ENCODE assay signal across 1 cellular context in the genomic region with DNA sequence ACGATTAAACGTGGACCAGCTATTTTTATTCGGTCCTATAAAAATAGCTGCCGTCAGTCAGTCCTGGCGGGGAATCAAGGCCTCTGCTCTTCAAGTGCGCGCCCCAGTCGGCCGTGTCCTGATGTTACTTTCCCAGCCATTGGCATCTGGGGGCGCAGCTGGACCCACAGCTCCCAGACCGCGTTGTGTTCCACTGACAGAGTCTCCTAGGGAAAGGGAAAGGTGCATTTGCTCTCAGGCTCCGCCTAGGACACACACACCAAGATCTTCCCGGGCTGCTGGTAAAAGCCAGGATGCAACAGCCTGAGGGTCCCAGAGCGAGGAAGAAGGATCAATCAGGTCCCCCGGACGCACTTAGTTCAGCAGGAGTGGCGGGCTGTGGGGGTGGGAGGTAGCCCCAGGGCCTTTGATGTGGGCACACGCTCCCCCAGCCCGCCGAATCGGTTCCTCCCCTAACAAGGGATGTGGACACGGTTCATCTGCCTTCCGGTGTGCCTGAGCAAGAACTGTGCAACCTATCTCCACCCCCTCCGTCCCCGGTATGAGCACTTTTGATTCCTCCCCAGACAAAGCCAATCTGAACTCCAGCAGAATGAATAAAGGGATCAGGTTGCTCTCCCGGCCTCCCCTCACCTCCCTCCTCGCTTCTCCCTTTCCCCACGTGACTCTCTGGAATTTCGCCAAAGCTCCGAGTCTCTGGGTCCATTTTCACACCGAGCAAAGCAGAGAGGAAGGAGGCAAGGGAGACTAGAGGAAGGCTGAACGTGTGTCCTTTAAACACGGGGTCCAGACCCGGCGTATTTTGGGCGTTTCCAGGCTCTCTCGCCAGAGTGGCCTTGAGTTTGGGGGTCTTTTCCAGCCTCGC.
TF ChIP-seq lines count a peak whose summit lies in the region.

No MANE protein-coding gene starts in this region.

TF ChIP-seq in HepG2, 621 proteins besides CTCF, POLR2A, EP300 and RAD21 (continued from another document and continues in another):
- TF ChIP-seq, protein P1, sequence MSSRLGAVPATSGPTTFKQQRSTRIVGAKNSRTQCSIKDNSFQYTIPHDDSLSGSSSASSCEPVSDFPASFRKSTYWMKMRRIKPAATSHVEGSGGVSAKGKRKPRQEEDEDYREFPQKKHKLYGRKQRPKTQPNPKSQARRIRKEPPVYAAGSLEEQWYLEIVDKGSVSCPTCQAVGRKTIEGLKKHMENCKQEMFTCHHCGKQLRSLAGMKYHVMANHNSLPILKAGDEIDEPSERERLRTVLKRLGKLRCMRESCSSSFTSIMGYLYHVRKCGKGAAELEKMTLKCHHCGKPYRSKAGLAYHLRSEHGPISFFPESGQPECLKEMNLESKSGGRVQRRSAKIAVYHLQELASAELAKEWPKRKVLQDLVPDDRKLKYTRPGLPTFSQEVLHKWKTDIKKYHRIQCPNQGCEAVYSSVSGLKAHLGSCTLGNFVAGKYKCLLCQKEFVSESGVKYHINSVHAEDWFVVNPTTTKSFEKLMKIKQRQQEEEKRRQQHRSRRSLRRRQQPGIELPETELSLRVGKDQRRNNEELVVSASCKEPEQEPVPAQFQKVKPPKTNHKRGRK (CRISPR knock-in tag; IDR thresholded peaks at IDR 0.05) = no peak
- TF ChIP-seq ZKSCAN1 (IDR thresholded peaks at IDR 0.05; ENCODE audit: low read length) (no peak), MBD4 (IDR thresholded peaks at IDR 0.05; ENCODE audit: borderline replicate concordance, low read length) (no peak), ZNF772 (CRISPR knock-in tag; IDR thresholded peaks at IDR 0.05) (peak; percentile 34; the same call in 1 of the 2 replicates), MAF1 (CRISPR knock-in tag; IDR thresholded peaks at IDR 0.05; ENCODE audit: borderline replicate concordance) (no peak; the same call in 1 of the 2 replicates), POLR2AphosphoS5 (IDR thresholded peaks at IDR 0.05; ENCODE audit: low read depth, low read length) (peak; percentile 37; the same call in 1 of the 2 replicates), ZNF747 (CRISPR knock-in tag; IDR thresholded peaks at IDR 0.05; ENCODE audit: borderline replicate concordance) (no peak), THAP9 (CRISPR knock-in tag; IDR thresholded peaks at IDR 0.05; ENCODE audit: borderline replicate concordance) (0 out of 2 replicates have a peak, but pooled peaks have one; percentile 59), REPIN1 (CRISPR knock-in tag; IDR thresholded peaks at IDR 0.05; ENCODE audit: borderline replicate concordance, low read depth) (peak; percentile 73; the same call in 1 of the 2 replicates), NFATC3 (CRISPR knock-in tag; IDR thresholded peaks at IDR 0.05) (no peak), SP5 (CRISPR knock-in tag; IDR thresholded peaks at IDR 0.05; ENCODE audit: borderline replicate concordance, low read depth) (no peak), ZFX (CRISPR knock-in tag; IDR thresholded peaks at IDR 0.05; ENCODE audit: low read depth) (peak; percentile 63), NONO (IDR thresholded peaks at IDR 0.05) (no peak), NONO (CRISPR knock-in tag; conservative IDR thresholded peaks at IDR 0.05) (no peak; the same call in 1 of the 2 replicates), IRF2 (CRISPR knock-in tag; IDR thresholded peaks at IDR 0.05) (peak; percentile 43), TRAFD1 (CRISPR knock-in tag; IDR thresholded peaks at IDR 0.05; ENCODE audit: borderline replicate concordance) (no peak), ZNF615 (CRISPR knock-in tag; IDR thresholded peaks at IDR 0.05; ENCODE audit: borderline replicate concordance) (no peak), ZGPAT (CRISPR knock-in tag; IDR thresholded peaks at IDR 0.05) (peak; percentile 18; the same call in 1 of the 2 replicates), GABPB1 (CRISPR knock-in tag; IDR thresholded peaks at IDR 0.05) (peak; percentile 80), ZNF335 (CRISPR knock-in tag; IDR thresholded peaks at IDR 0.05) (peak; percentile 65; the same call in 1 of the 2 replicates), ZNF264 (CRISPR knock-in tag; IDR thresholded peaks at IDR 0.05) (peak; percentile 67), ZNF547 (CRISPR knock-in tag; IDR thresholded peaks at IDR 0.05) (no peak), MIXL1 (CRISPR knock-in tag; IDR thresholded peaks at IDR 0.05) (no peak; the same call in 1 of the 2 replicates), SMC3 (IDR thresholded peaks at IDR 0.05; ENCODE audit: low read length) (no peak; the same call in 1 of the 2 replicates), ZNF282 (IDR thresholded peaks at IDR 0.05; ENCODE audit: partially characterized antibody) (no peak), BRD4 (CRISPR knock-in tag; IDR thresholded peaks at IDR 0.05) (peak; percentile 39), PRDM10 (CRISPR knock-in tag; IDR thresholded peaks at IDR 0.05; ENCODE audit: low read depth) (peak; percentile 63; the same call in 1 of the 2 replicates), TCF12 (IDR thresholded peaks at IDR 0.05) (no peak), TCF12 (CRISPR knock-in tag; IDR thresholded peaks at IDR 0.05) (no peak), DNMT3B (CRISPR knock-in tag; conservative IDR thresholded peaks at IDR 0.05) (0 out of 2 replicates have a peak, but pooled peaks have one; percentile 47), SIX4 (CRISPR knock-in tag; IDR thresholded peaks at IDR 0.05) (peak; percentile 20; the same call in 1 of the 2 replicates), CHD2 (IDR thresholded peaks at IDR 0.05; ENCODE audit: low read depth, low read length) (no peak), ZBTB38 (CRISPR knock-in tag; IDR thresholded peaks at IDR 0.05) (0 out of 2 replicates have a peak, but pooled peaks have one; percentile 9), SIN3B (IDR thresholded peaks at IDR 0.05; ENCODE audit: low read length) (no peak), PAWR (CRISPR knock-in tag; IDR thresholded peaks at IDR 0.05; ENCODE audit: borderline replicate concordance) (no peak), HDAC6 (IDR thresholded peaks at IDR 0.05; ENCODE audit: low read depth, low read length) (no peak), TP53 (CRISPR knock-in tag; conservative IDR thresholded peaks at IDR 0.05) (0 out of 2 replicates have a peak, but pooled peaks have one; percentile 50), MTF1 (CRISPR knock-in tag; IDR thresholded peaks at IDR 0.05) (no peak), SRSF4 (IDR thresholded peaks at IDR 0.05; ENCODE audit: low read depth, low read length, poor library complexity, severe bottlenecking) (no peak), ZNF788 (CRISPR knock-in tag; IDR thresholded peaks at IDR 0.05; ENCODE audit: borderline replicate concordance) (peak; percentile 17; the same call in 1 of the 2 replicates), ZBTB10 (CRISPR knock-in tag; IDR thresholded peaks at IDR 0.05; ENCODE audit: borderline replicate concordance) (peak; percentile 56; the same call in 1 of the 2 replicates)
- TF ChIP-seq, protein P2, sequence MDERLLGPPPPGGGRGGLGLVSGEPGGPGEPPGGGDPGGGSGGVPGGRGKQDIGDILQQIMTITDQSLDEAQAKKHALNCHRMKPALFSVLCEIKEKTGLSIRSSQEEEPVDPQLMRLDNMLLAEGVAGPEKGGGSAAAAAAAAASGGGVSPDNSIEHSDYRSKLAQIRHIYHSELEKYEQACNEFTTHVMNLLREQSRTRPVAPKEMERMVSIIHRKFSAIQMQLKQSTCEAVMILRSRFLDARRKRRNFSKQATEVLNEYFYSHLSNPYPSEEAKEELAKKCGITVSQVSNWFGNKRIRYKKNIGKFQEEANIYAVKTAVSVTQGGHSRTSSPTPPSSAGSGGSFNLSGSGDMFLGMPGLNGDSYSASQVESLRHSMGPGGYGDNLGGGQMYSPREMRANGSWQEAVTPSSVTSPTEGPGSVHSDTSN (CRISPR knock-in tag; IDR thresholded peaks at IDR 0.05) = no peak
- TF ChIP-seq, protein P3, sequence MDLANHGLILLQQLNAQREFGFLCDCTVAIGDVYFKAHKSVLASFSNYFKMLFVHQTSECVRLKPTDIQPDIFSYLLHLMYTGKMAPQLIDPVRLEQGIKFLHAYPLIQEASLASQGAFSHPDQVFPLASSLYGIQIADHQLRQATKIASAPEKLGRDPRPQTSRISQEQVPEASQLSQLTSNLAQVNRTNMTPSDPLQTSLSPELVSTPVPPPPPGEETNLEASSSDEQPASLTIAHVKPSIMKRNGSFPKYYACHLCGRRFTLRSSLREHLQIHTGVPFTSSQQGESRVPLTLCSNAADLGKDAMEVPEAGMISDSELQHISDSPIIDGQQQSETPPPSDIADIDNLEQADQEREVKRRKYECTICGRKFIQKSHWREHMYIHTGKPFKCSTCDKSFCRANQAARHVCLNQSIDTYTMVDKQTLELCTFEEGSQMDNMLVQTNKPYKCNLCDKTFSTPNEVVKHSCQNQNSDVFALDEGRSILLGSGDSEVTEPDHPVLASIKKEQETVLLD (CRISPR knock-in tag; IDR thresholded peaks at IDR 0.05; ENCODE audit: low read depth) = no peak
